In the genomic region with DNA sequence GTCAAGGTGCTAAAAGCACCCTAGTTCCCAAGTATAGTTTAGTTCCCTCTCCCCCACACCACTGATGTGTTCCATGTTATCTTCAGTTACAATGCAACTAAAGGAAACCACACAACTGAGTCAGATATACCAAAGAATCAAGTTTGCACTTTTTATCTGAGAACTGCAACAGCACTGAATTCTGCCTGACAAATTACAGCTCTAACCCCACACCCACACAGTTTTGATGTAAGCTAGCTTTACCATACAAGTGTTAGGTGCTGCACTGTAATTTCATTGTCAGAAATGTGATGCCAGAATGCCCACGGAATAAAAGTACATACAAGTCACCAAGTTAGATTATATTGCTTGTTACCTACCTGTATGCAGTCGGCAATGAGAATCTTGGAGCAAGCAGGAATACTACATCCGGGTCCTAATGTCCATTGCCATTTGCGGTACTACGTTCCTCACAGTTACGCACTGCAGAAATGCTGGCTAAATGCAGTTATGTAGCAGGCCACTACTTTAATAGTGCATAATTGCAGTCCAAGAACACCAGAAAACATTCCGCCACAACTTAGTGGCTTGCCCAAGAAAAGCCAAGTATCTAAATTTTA, we compare ENCODE assay signal across 12 cellular contexts. TPM values are rescaled to one million over a fixed set of nuclear protein-coding genes. Genes with fewer than 3 reads are reported as not detected.
DNase-seq lines count a peak whose midpoint lies in the region; ATAC-seq and TF ChIP-seq lines count a peak whose summit lies in the region.
"Had no signal": no experiment of that assay in that cellular context is flagged by ENCODE, and none has a peak within 500 bp of the region (broad histone marks: within the 10 kb centered on the region; RNA-seq: fewer than 3 reads in every experiment).

No MANE protein-coding gene starts in this region.

- H3K27ac Mint-ChIP-seq in activated CD4-positive, alpha-beta T cell treated with anti-CD3 and anti-CD28 coated beads, Interleukin-2, amount 10 ng/mL, durations not matched to agents 24 days and 14 days = peak overlapping the region; percentile 21
- peak overlapping the region; percentile 65 for H3K27ac Mint-ChIP-seq in activated T-helper 17 cell treated with anti-CD3 and anti-CD28 coated beads, Interleukin-2, amount 50 U/mL, for 72 hours
- peak overlapping the region in 8 of 9 donors; percentile 6 to 68 (median 22) for H3K27ac Mint-ChIP-seq in naive thymus-derived CD4-positive, alpha-beta T cell

- 89 to 93% methylated on average over 7 of the region's 7 CpGs for WGBS in lower leg skin, 2 donors

- H3K9me3 Mint-ChIP-seq in activated CD4-positive, alpha-beta T cell treated with anti-CD3 and anti-CD28 coated beads, Interleukin-2, amount 10 ng/mL, durations not matched to agents 24 days and 14 days = no peaks in the 10 kb centered on the region
- H3K9me3 Mint-ChIP-seq in activated T-helper 17 cell treated with anti-CD3 and anti-CD28 coated beads, Interleukin-2, amount 50 U/mL, for 72 hours = no peaks in the 10 kb centered on the region
- H3K9me3 Mint-ChIP-seq in naive thymus-derived CD4-positive, alpha-beta T cell = no peaks in the 10 kb centered on the region

- H3K36me3 Mint-ChIP-seq in activated CD4-positive, alpha-beta T cell treated with anti-CD3 and anti-CD28 coated beads, Interleukin-2, amount 10 ng/mL, durations not matched to agents 24 days and 14 days (ENCODE audit: low read depth) = peaks cover 95% of the 10 kb centered on the region
- H3K36me3 Mint-ChIP-seq in activated T-helper 17 cell treated with anti-CD3 and anti-CD28 coated beads, Interleukin-2, amount 50 U/mL, for 72 hours (ENCODE audit: low read depth) = peaks cover 100% of the 10 kb centered on the region
- H3K36me3 Mint-ChIP-seq in naive thymus-derived CD4-positive, alpha-beta T cell = peaks cover 0 to 56% (median 33%) of the 10 kb centered on the region in 5 donors

- H3K9ac ChIP-seq in Karpas-422 (ENCODE audit: low read length) = no peak overlapping the region

- POLR2A ChIA-PET in naive thymus-derived CD4-positive, alpha-beta T cell (lab: Charles Lee) = interaction anchor here (0.6 to 1.3 kb wide), 2 partner anchors 9 to 61 kb away, joined by 3 to 5 read pairs; no protein-coding TSS in a partner anchor

- H3K9me3 ChIP-seq in Karpas-422 (ENCODE audit: low read length) = no peaks in the 10 kb centered on the region
- no peaks in the 10 kb centered on the region for H3K9me3 ChIP-seq in naive thymus-derived CD4-positive, alpha-beta T cell (ENCODE audit: control insufficient read depth in 2 of 3, low read length in 3 of 3)
- H3K9me3 ChIP-seq: heart left ventricle, left ventricle myocardium inferior, neutrophil had no signal

- peaks cover 56% of the 10 kb centered on the region for H3K4me1 Mint-ChIP-seq in activated CD4-positive, alpha-beta T cell treated with anti-CD3 and anti-CD28 coated beads, Interleukin-2, amount 10 ng/mL, durations not matched to agents 24 days and 14 days
- H3K4me1 Mint-ChIP-seq in activated T-helper 17 cell treated with anti-CD3 and anti-CD28 coated beads, Interleukin-2, amount 50 U/mL, for 72 hours = peaks cover 44% of the 10 kb centered on the region
- peaks cover 38 to 75% (median 66%) of the 10 kb centered on the region in 7 donors for H3K4me1 Mint-ChIP-seq in naive thymus-derived CD4-positive, alpha-beta T cell

- H3K4me2 ChIP-seq in Karpas-422 (ENCODE audit: low read depth, low read length, poor library complexity, severe bottlenecking) = no peak overlapping the region

- H3K27me3 ChIP-seq in Karpas-422 (ENCODE audit: low read length) = no peaks in the 10 kb centered on the region
- no peaks in the 10 kb centered on the region for H3K27me3 ChIP-seq in naive thymus-derived CD4-positive, alpha-beta T cell (ENCODE audit: control insufficient read depth in 2 of 2, insufficient read depth in 2 of 2, low read length in 2 of 2)
- H3K27me3 ChIP-seq: heart left ventricle, neutrophil had no signal

- no peak overlapping the region for H3K27ac ChIP-seq in Karpas-422 (ENCODE audit: low read length)
- no peak overlapping the region for H3K27ac ChIP-seq in naive thymus-derived CD4-positive, alpha-beta T cell (ENCODE audit: low read depth, low read length)
- H3K27ac ChIP-seq: heart left ventricle, left ventricle myocardium inferior had no signal

- H3K4me3 ChIP-seq in Karpas-422 (ENCODE audit: low read length) (no peak overlapping the region), lower leg skin (ENCODE audit: low read depth, poor library complexity, severe bottlenecking) (no peak overlapping the region)
- no peak overlapping the region for H3K4me3 ChIP-seq in naive thymus-derived CD4-positive, alpha-beta T cell (ENCODE audit: low read length)
- H3K4me3 ChIP-seq: heart left ventricle, left ventricle myocardium inferior had no signal

- no peak for DNase-seq in activated CD4-positive, alpha-beta T cell treated with anti-CD3 and anti-CD28 coated beads, Interleukin-2, amount 10 ng/mL, durations not matched to agents 24 days and 14 days
- no peak for DNase-seq in activated CD4-positive, alpha-beta T cell treated with anti-CD3 and anti-CD28 coated beads, Interleukin-2, amount 50 U/mL, for 48 hours
- peak; percentile 42 for DNase-seq in Karpas-422
- DNase-seq in naive thymus-derived CD4-positive, alpha-beta T cell = no peak
- DNase-seq in lower leg skin (ENCODE audit: low spot score in 2 of 2) = no peak
- no peak for DNase-seq in NCI-H1092 (lab: John Stamatoyannopoulos, UW)
- DNase-seq: heart left ventricle, left ventricle myocardium inferior, SW 1271 had no signal

- peak; percentile 90 for ATAC-seq in activated T-helper 17 cell treated with anti-CD3 and anti-CD28 coated beads, Interleukin-2, amount 50 U/mL, for 72 hours (replicated peaks)
- ATAC-seq in naive thymus-derived CD4-positive, alpha-beta T cell = peak; percentile 14
- ATAC-seq in HG03139 (IDR thresholded peaks at IDR 0.05; ENCODE audit: unreplicated experiment) = no peak

- no peaks in the 10 kb centered on the region for H3K9me2 ChIP-seq in Karpas-422 (replicated peaks; ENCODE audit: insufficient read depth, low read length)

- CTCF ChIA-PET in naive thymus-derived CD4-positive, alpha-beta T cell (lab: Charles Lee) = no interaction called here

- intact Hi-C loops in activated CD4-positive, alpha-beta T cell treated with anti-CD3 and anti-CD28 coated beads, Interleukin-2, amount 10 ng/mL, durations not matched to agents 24 days and 14 days (cut with micrococcal nuclease) = loop anchor here (1.0 kb wide), 2 partner anchors 11 to 102 kb away; partner anchors contain the start of gene ZMYM1
- intact Hi-C loops in naive thymus-derived CD4-positive, alpha-beta T cell (cut with micrococcal nuclease) = loop anchor here in 1 of 2 donors (1.0 kb wide), 1 partner anchor 11 kb away; no protein-coding TSS in a partner anchor
- intact Hi-C loops in lower leg skin (cut with DNase I; ENCODE audit: low total_unique reads) = no loop called here

- peaks cover 93% of the 10 kb centered on the region for H3K36me3 ChIP-seq in Karpas-422 (ENCODE audit: insufficient read depth, low read length)
- H3K36me3 ChIP-seq in naive thymus-derived CD4-positive, alpha-beta T cell (ENCODE audit: control insufficient read depth in 2 of 3, insufficient read depth in 3 of 3, low read length in 3 of 3) = peaks cover 7 to 95% (median 81%) of the 10 kb centered on the region in 3 experiments

- no peak for TF ChIP-seq POLR2A in lower leg skin (IDR thresholded peaks at IDR 0.05)

- no peaks in the 10 kb centered on the region for H3K27me3 Mint-ChIP-seq in activated CD4-positive, alpha-beta T cell treated with anti-CD3 and anti-CD28 coated beads, Interleukin-2, amount 10 ng/mL, durations not matched to agents 24 days and 14 days
- H3K27me3 Mint-ChIP-seq in activated T-helper 17 cell treated with anti-CD3 and anti-CD28 coated beads, Interleukin-2, amount 50 U/mL, for 72 hours = no peaks in the 10 kb centered on the region
- H3K27me3 Mint-ChIP-seq in naive thymus-derived CD4-positive, alpha-beta T cell = no peaks in the 10 kb centered on the region

- H4K20me1 ChIP-seq in Karpas-422 (ENCODE audit: insufficient read depth, low read depth, low read length) = peaks cover 88% of the 10 kb centered on the region

- no peak overlapping the region for H2AFZ ChIP-seq in Karpas-422 (ENCODE audit: low read length)

- TF ChIP-seq CTCF in lower leg skin (IDR thresholded peaks at IDR 0.05) = no peak

- peaks cover 28% of the 10 kb centered on the region for H3K79me2 ChIP-seq in Karpas-422 (ENCODE audit: low read length)

- H3K4me1 ChIP-seq in Karpas-422 (ENCODE audit: low read length) = peaks cover 6% of the 10 kb centered on the region; the same call in 1 of the 2 replicates
- H3K4me1 ChIP-seq in naive thymus-derived CD4-positive, alpha-beta T cell (ENCODE audit: control insufficient read depth in 2 of 2, insufficient read depth in 2 of 2, low read length in 2 of 2) = peaks cover 23 to 31% of the 10 kb centered on the region in 2 donors

- peak overlapping the region; percentile 9 for H3K4me3 Mint-ChIP-seq in activated CD4-positive, alpha-beta T cell treated with anti-CD3 and anti-CD28 coated beads, Interleukin-2, amount 10 ng/mL, durations not matched to agents 24 days and 14 days
- H3K4me3 Mint-ChIP-seq in activated T-helper 17 cell treated with anti-CD3 and anti-CD28 coated beads, Interleukin-2, amount 50 U/mL, for 72 hours = peak overlapping the region; percentile 91
- H3K4me3 Mint-ChIP-seq in naive thymus-derived CD4-positive, alpha-beta T cell = peak overlapping the region in 3 of 10 donors; percentile 0 to 18 (median 12)

RNA-seq across cellular contexts. Expression of gene SFPQ, which starts 12.1 kb away (rescaled TPM):
- 385 and 392 TPM in 2 replicates for total RNA-seq in activated CD4-positive, alpha-beta T cell treated with anti-CD3 and anti-CD28 coated beads, Interleukin-2, amount 10 ng/mL, durations not matched to agents 24 days and 14 days
- total RNA-seq in Karpas-422 (2014; rRNA removed; shearing (Covaris generic); ENCODE audit: low replicate concordance) = 172 and 196 TPM in 2 replicates
- total RNA-seq in activated T-helper 17 cell treated with anti-CD3 and anti-CD28 coated beads, Interleukin-2, amount 50 U/mL, for 72 hours = 100 to 1,000 TPM; 228 to 318 TPM
- total RNA-seq in naive thymus-derived CD4-positive, alpha-beta T cell = 100 to 1,000 TPM; 316 to 610 (median 356) TPM
- polyA plus RNA-seq in naive thymus-derived CD4-positive, alpha-beta T cell = 100 to 1,000 TPM in 1 of 2 donors, 10 to 100 TPM in 1; 91.0 to 178 TPM
- total RNA-seq in lower leg skin = 100 to 1,000 TPM; 119 to 247 (median 174) TPM
